Comparison of ENCODE assay signal across 8 cellular contexts in genomic region chr19:43777163-43777700, GRCh38. TPM values are rescaled to one million over a fixed set of nuclear protein-coding genes. Genes with fewer than 3 reads are reported as not detected.
A peak's percentile ranks its signal among the peaks of the same experiment; 100 is the strongest.
DNase-seq lines count a peak whose midpoint lies in the region; ATAC-seq and TF ChIP-seq lines count a peak whose summit lies in the region.

No MANE protein-coding gene starts in this region.

- H3K27me3 ChIP-seq in neuronal stem cell (ENCODE audit: control insufficient read depth in 3 of 3, insufficient read depth in 3 of 3, low read depth in 1 of 3, low read length in 3 of 3), result peaks cover 3 to 42% (median 36%) of the 10 kb centered on the region in 3 experiments

- no peak overlapping the region for H3K4ac ChIP-seq in neuronal stem cell (ENCODE audit: low read length)

- no peak for DNase-seq in GM12864 (ENCODE audit: low read depth)
- peak; percentile 87 for DNase-seq in NOMO-1 treated with dmso at 0.1 percent for 144 hours (lab: John Stamatoyannopoulos, UW; ENCODE audit: unreplicated experiment)
- peak; percentile 61 for DNase-seq in activated naive CD4-positive, alpha-beta T cell treated with anti-CD3 and anti-CD28 coated beads, Interleukin-2, amount 10 ng/mL, durations not matched to agents 7 days and 5 days
- DNase-seq in neuronal stem cell (ENCODE audit: low spot score), result no peak
- DNase-seq in NCI-H1048 (lab: John Stamatoyannopoulos, UW), result no peak
- no peak for DNase-seq in activated CD4-positive, CD25-positive, alpha-beta regulatory T cell (lab: John Stamatoyannopoulos, UW)

- CTCF ChIA-PET in activated naive CD4-positive, alpha-beta T cell treated with anti-CD3 and anti-CD28 coated beads, Interleukin-2, amount 10 ng/mL, durations not matched to agents 7 days and 5 days (lab: Charles Lee), result interaction anchor here (2.0 to 11.0 kb wide), 3 partner anchors 12 to 109 kb away, joined by 7 to 162 read pairs (median 9); no protein-coding TSS in a partner anchor

- no peak overlapping the region for H3K14ac ChIP-seq in neuronal stem cell (ENCODE audit: low read length)

- no peak overlapping the region for H2BK12ac ChIP-seq in neuronal stem cell (ENCODE audit: low read length)

- H3K27ac Mint-ChIP-seq in activated naive CD4-positive, alpha-beta T cell treated with anti-CD3 and anti-CD28 coated beads, Interleukin-2, amount 10 ng/mL, durations not matched to agents 7 days and 5 days, result peak overlapping the region; percentile 91

- no peak overlapping the region for H2BK15ac ChIP-seq in neuronal stem cell (ENCODE audit: low read length)

- no peak overlapping the region for H2BK5ac ChIP-seq in neuronal stem cell (ENCODE audit: low read length)

- no peaks in the 10 kb centered on the region for H3K27me3 Mint-ChIP-seq in activated naive CD4-positive, alpha-beta T cell treated with anti-CD3 and anti-CD28 coated beads, Interleukin-2, amount 10 ng/mL, durations not matched to agents 7 days and 5 days

- H4K91ac ChIP-seq in neuronal stem cell (ENCODE audit: low read depth, low read length, poor library complexity), result no peak overlapping the region

- H3K4me3 ChIP-seq in GM12864 (ENCODE audit: low read depth, low read length), result peak overlapping the region; percentile 54
- no peak overlapping the region for H3K4me3 ChIP-seq in neuronal stem cell (ENCODE audit: low read length in 2 of 2)

- no peak overlapping the region for H4K8ac ChIP-seq in neuronal stem cell (ENCODE audit: low read depth, low read length)

- no peak overlapping the region for H3K4me2 ChIP-seq in neuronal stem cell (ENCODE audit: insufficient read depth, low read length, poor library complexity, severe bottlenecking)

- H3K4me3 Mint-ChIP-seq in activated naive CD4-positive, alpha-beta T cell treated with anti-CD3 and anti-CD28 coated beads, Interleukin-2, amount 10 ng/mL, durations not matched to agents 7 days and 5 days, result peak overlapping the region; percentile 80

- H3K9me3 ChIP-seq in neuronal stem cell (replicated peaks in 1 of 2; ENCODE audit: control insufficient read depth in 2 of 2, insufficient read depth in 1 of 2, low read depth in 1 of 2, low read length in 2 of 2), result peaks cover 2 to 5% of the 10 kb centered on the region in 2 donors

- no peaks in the 10 kb centered on the region for H3K9me3 Mint-ChIP-seq in activated naive CD4-positive, alpha-beta T cell treated with anti-CD3 and anti-CD28 coated beads, Interleukin-2, amount 10 ng/mL, durations not matched to agents 7 days and 5 days

- H3K36me3 ChIP-seq in neuronal stem cell (replicated peaks in 1 of 2; ENCODE audit: control insufficient read depth in 2 of 2, insufficient read depth in 2 of 2, low read length in 2 of 2), result no peaks in the 10 kb centered on the region

- no CpG with 5 or more reads among the region's 4 CpGs for WGBS in neuronal stem cell (ENCODE audit: extremely low coverage in 2 of 2, insufficient read length in 2 of 2, insufficient replicate concordance in 1 of 2), 2 donors

- H3K79me1 ChIP-seq in neuronal stem cell (ENCODE audit: low read depth, low read length), result peaks cover 1% of the 10 kb centered on the region

- TF ChIP-seq CTCF in GM12864 (IDR thresholded peaks at IDR 0.05; ENCODE audit: low read depth, low read length, missing control alignments), result no peak

- peaks cover 14 to 15% of the 10 kb centered on the region in 2 donors for H3K4me1 ChIP-seq in neuronal stem cell (ENCODE audit: control insufficient read depth in 2 of 2, insufficient read depth in 1 of 2, low read depth in 1 of 2, low read length in 2 of 2)

- ATAC-seq in GM21423 (IDR thresholded peaks at IDR 0.05; ENCODE audit: unreplicated experiment), result no peak
- ATAC-seq in GM21515 (IDR thresholded peaks at IDR 0.05; ENCODE audit: unreplicated experiment), result no peak

- H3K23ac ChIP-seq in neuronal stem cell (ENCODE audit: low read depth, low read length, poor library complexity), result no peak overlapping the region

- no peak overlapping the region for H3K9ac ChIP-seq in neuronal stem cell (ENCODE audit: low read depth, low read length, poor library complexity)

- peaks cover 64% of the 10 kb centered on the region for H3K4me1 Mint-ChIP-seq in activated naive CD4-positive, alpha-beta T cell treated with anti-CD3 and anti-CD28 coated beads, Interleukin-2, amount 10 ng/mL, durations not matched to agents 7 days and 5 days

- no peak overlapping the region for H3K18ac ChIP-seq in neuronal stem cell (ENCODE audit: low read length)

- H2AK5ac ChIP-seq in neuronal stem cell (ENCODE audit: low read depth, low read length), result no peak overlapping the region

- H2AFZ ChIP-seq in neuronal stem cell (ENCODE audit: low read length), result peak overlapping the region; percentile 39

- no peak overlapping the region for H2BK120ac ChIP-seq in neuronal stem cell (ENCODE audit: low read depth, low read length)

- peaks cover 25% of the 10 kb centered on the region for H3K36me3 Mint-ChIP-seq in activated naive CD4-positive, alpha-beta T cell treated with anti-CD3 and anti-CD28 coated beads, Interleukin-2, amount 10 ng/mL, durations not matched to agents 7 days and 5 days

- H3K27ac ChIP-seq in neuronal stem cell (replicated peaks; ENCODE audit: low read length), result no peak overlapping the region

RNA-seq across cellular contexts. Expression of gene KCNN4, which starts 3.5 kb away (rescaled TPM):
- polyA plus RNA-seq in neuronal stem cell (2013, experiment 1 of 2), result 0.20 TPM
- polyA plus RNA-seq in neuronal stem cell (2013, experiment 2 of 2), result 0.11 TPM

RNA-seq across cellular contexts. Expression of gene SMG9, which starts 22.5 kb away (rescaled TPM):
- 21.9 TPM for polyA plus RNA-seq in neuronal stem cell (2013, experiment 1 of 2)
- polyA plus RNA-seq in neuronal stem cell (2013, experiment 2 of 2), result 20.9 TPM

RNA-seq across cellular contexts. Expression of gene LYPD5, which starts 25.0 kb away (rescaled TPM):
- 0.03 TPM for polyA plus RNA-seq in neuronal stem cell (2013, experiment 1 of 2)
- polyA plus RNA-seq in neuronal stem cell (2013, experiment 2 of 2), result 0.12 TPM

RNA-seq across cellular contexts. Expression of gene ZNF283, which starts 49.9 kb away (rescaled TPM):
- polyA plus RNA-seq in neuronal stem cell (2013, experiment 1 of 2), result 4.2 TPM
- 4.7 TPM for polyA plus RNA-seq in neuronal stem cell (2013, experiment 2 of 2)

Comparison
In these comparisons a context has a peak if more than half of its experiments do, and no peak if none do; other contexts are left out.
1. DNase-seq: peak in NOMO-1 treated with dmso at 0.1 percent for 144 hours (single experiment) and activated naive CD4-positive, alpha-beta T cell treated with anti-CD3 and anti-CD28 coated beads, Interleukin-2, amount 10 ng/mL, durations not matched to agents 7 days and 5 days (single experiment); none in GM12864 (single experiment), neuronal stem cell (single experiment), NCI-H1048 (single experiment) and activated CD4-positive, CD25-positive, alpha-beta regulatory T cell (0 of 4).